In the genomic region with DNA sequence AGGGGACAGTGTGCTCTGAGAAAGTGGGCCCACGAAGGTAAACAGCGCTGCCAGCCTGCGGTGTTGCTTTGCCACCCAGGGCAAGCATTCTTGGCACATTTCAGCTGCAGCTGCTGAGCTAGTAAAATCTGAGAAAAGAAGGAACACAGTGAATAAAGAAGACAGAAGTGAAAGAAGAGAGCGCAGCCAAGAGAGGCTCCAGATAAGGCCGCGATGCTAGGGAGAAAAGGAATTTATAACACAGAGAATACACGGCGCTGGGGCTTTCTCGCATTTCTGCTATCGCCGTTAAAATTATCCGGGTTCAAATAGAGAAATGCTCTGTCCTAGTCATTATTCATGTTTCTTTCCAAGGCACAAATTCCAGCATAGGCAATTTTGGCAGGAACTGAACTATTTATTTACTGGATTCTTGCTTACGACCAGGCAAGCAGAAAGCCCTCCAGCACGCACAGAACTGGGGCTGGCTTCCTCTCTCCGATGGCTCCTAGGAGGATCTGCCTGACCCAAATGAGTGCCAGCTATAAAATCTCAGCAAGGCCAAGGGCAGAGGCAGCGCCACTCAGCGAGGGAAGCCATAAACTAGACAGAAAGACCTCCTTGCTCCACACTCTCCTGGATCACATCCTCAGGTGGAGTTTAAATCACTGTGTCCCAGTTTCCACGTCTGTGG, we compare ENCODE assay signal across 18 cellular contexts.
A peak's percentile ranks its signal among the peaks of the same experiment; 100 is the strongest.
DNase-seq lines count a peak whose midpoint lies in the region; ATAC-seq and TF ChIP-seq lines count a peak whose summit lies in the region.
"Had no signal": no experiment of that assay in that cellular context is flagged by ENCODE, and none has a peak within 500 bp of the region (broad histone marks: within the 10 kb centered on the region; RNA-seq: fewer than 3 reads in every experiment).

No MANE protein-coding gene starts in this region.

- peak overlapping the region; percentile 23 for H3K4me3 ChIP-seq in fibroblast of villous mesenchyme (ENCODE audit: low read depth, low read length)

- no peaks in the 10 kb centered on the region for H3K27me3 Mint-ChIP-seq in WTC11 (ENCODE audit: low read depth)
- no peaks in the 10 kb centered on the region for H3K27me3 Mint-ChIP-seq in nephron (ENCODE audit: low read depth)

- H3K4me3 Mint-ChIP-seq in WTC11, result no peak overlapping the region
- no peak overlapping the region for H3K4me3 Mint-ChIP-seq in nephron
- H3K4me3 Mint-ChIP-seq: effector memory CD8-positive, alpha-beta T cell had no signal

- CTCF ChIA-PET in WTC11 (lab: Charles Lee), result no interaction called here

- peaks cover under 1% of the 10 kb centered on the region; the same call in 1 of the 2 replicates for H3K9me3 Mint-ChIP-seq in WTC11
- no peaks in the 10 kb centered on the region for H3K9me3 Mint-ChIP-seq in nephron
- H3K9me3 Mint-ChIP-seq: effector memory CD8-positive, alpha-beta T cell had no signal

- POLR2A ChIA-PET in WTC11 (lab: Charles Lee), result no interaction called here

- TF ChIP-seq CTCF in WTC11 (IDR thresholded peaks at IDR 0.05) (no peak), fibroblast of villous mesenchyme (IDR thresholded peaks at IDR 0.05; ENCODE audit: insufficient read depth, low read depth, low read length) (no peak), nephron (IDR thresholded peaks at IDR 0.05; ENCODE audit: unreplicated experiment in 3 of 3) (no peak)

- H3K4me1 Mint-ChIP-seq in WTC11 (no peaks in the 10 kb centered on the region; the same call in 1 of the 2 replicates), nephron (peaks cover 12% of the 10 kb centered on the region)

- ATAC-seq in WTC11 (no peak), HG02840 (IDR thresholded peaks at IDR 0.05; ENCODE audit: low FRiP score, unreplicated experiment) (no peak), HG03045 (IDR thresholded peaks at IDR 0.05; ENCODE audit: unreplicated experiment) (no peak)
- ATAC-seq: effector memory CD8-positive, alpha-beta T cell; HepG2 had no signal

- DNase-seq in WTC11 (ENCODE audit: low spot score) (no peak), fibroblast of villous mesenchyme (ENCODE audit: low read depth) (peak; percentile 2), NCI-H446 treated with DMSO at 0.1 percent for 48 hours (lab: John Stamatoyannopoulos, UW) (no peak), germinal center (ENCODE audit: low spot score) (no peak)
- DNase-seq: activated CD4-positive, alpha-beta T cell treated with anti-CD3 and anti-CD28 coated beads, Interleukin-2, amount 50 U/mL, for 4 hours; activated naive CD4-positive, alpha-beta T cell; aorta; BE2C; cerebellar nuclear complex; COR-L47; effector memory CD8-positive, alpha-beta T cell; NCI-H1436; NCI-H748 treated with DMSO at 0.1 percent for 48 hours; SIG-M5 had no signal

- H3K27ac Mint-ChIP-seq in WTC11 (0 out of 2 replicates have a peak overlapping the region, but pooled peaks have one; percentile 63), nephron (peak overlapping the region in 2 of 3 experiments; percentile 57 to 60)
- H3K27ac Mint-ChIP-seq: effector memory CD8-positive, alpha-beta T cell had no signal

- no peaks in the 10 kb centered on the region for H3K36me3 Mint-ChIP-seq in WTC11
- H3K36me3 Mint-ChIP-seq in nephron (ENCODE audit: low read depth), result no peaks in the 10 kb centered on the region

TF ChIP-seq in WTC11, 78 proteins besides CTCF, POLR2A, EP300 and RAD21:
- TF ChIP-seq, protein P1, sequence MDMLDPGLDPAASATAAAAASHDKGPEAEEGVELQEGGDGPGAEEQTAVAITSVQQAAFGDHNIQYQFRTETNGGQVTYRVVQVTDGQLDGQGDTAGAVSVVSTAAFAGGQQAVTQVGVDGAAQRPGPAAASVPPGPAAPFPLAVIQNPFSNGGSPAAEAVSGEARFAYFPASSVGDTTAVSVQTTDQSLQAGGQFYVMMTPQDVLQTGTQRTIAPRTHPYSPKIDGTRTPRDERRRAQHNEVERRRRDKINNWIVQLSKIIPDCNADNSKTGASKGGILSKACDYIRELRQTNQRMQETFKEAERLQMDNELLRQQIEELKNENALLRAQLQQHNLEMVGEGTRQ (CRISPR knock-in tag; IDR thresholded peaks at IDR 0.05), result no peak
- TF ChIP-seq, protein P2, sequence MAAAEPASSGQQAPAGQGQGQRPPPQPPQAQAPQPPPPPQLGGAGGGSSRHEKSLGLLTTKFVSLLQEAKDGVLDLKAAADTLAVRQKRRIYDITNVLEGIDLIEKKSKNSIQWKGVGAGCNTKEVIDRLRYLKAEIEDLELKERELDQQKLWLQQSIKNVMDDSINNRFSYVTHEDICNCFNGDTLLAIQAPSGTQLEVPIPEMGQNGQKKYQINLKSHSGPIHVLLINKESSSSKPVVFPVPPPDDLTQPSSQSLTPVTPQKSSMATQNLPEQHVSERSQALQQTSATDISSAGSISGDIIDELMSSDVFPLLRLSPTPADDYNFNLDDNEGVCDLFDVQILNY (CRISPR knock-in tag; IDR thresholded peaks at IDR 0.05), result no peak
- TF ChIP-seq, protein P3, sequence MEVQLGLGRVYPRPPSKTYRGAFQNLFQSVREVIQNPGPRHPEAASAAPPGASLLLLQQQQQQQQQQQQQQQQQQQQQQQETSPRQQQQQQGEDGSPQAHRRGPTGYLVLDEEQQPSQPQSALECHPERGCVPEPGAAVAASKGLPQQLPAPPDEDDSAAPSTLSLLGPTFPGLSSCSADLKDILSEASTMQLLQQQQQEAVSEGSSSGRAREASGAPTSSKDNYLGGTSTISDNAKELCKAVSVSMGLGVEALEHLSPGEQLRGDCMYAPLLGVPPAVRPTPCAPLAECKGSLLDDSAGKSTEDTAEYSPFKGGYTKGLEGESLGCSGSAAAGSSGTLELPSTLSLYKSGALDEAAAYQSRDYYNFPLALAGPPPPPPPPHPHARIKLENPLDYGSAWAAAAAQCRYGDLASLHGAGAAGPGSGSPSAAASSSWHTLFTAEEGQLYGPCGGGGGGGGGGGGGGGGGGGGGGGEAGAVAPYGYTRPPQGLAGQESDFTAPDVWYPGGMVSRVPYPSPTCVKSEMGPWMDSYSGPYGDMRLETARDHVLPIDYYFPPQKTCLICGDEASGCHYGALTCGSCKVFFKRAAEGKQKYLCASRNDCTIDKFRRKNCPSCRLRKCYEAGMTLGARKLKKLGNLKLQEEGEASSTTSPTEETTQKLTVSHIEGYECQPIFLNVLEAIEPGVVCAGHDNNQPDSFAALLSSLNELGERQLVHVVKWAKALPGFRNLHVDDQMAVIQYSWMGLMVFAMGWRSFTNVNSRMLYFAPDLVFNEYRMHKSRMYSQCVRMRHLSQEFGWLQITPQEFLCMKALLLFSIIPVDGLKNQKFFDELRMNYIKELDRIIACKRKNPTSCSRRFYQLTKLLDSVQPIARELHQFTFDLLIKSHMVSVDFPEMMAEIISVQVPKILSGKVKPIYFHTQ (CRISPR knock-in tag; IDR thresholded peaks at IDR 0.05), result no peak
- TF ChIP-seq ATF1 (CRISPR knock-in tag; IDR thresholded peaks at IDR 0.05), result no peak
- no peak for TF ChIP-seq PRRX2 (CRISPR knock-in tag; IDR thresholded peaks at IDR 0.05)
- TF ChIP-seq ZBTB21 (CRISPR knock-in tag; IDR thresholded peaks at IDR 0.05; ENCODE audit: borderline replicate concordance), result no peak
- TF ChIP-seq, protein P4, sequence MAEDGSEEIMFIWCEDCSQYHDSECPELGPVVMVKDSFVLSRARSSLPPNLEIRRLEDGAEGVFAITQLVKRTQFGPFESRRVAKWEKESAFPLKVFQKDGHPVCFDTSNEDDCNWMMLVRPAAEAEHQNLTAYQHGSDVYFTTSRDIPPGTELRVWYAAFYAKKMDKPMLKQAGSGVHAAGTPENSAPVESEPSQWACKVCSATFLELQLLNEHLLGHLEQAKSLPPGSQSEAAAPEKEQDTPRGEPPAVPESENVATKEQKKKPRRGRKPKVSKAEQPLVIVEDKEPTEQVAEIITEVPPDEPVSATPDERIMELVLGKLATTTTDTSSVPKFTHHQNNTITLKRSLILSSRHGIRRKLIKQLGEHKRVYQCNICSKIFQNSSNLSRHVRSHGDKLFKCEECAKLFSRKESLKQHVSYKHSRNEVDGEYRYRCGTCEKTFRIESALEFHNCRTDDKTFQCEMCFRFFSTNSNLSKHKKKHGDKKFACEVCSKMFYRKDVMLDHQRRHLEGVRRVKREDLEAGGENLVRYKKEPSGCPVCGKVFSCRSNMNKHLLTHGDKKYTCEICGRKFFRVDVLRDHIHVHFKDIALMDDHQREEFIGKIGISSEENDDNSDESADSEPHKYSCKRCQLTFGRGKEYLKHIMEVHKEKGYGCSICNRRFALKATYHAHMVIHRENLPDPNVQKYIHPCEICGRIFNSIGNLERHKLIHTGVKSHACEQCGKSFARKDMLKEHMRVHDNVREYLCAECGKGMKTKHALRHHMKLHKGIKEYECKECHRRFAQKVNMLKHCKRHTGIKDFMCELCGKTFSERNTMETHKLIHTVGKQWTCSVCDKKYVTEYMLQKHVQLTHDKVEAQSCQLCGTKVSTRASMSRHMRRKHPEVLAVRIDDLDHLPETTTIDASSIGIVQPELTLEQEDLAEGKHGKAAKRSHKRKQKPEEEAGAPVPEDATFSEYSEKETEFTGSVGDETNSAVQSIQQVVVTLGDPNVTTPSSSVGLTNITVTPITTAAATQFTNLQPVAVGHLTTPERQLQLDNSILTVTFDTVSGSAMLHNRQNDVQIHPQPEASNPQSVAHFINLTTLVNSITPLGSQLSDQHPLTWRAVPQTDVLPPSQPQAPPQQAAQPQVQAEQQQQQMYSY (CRISPR knock-in tag; IDR thresholded peaks at IDR 0.05), result no peak
- TF ChIP-seq ZNF232 (CRISPR knock-in tag; IDR thresholded peaks at IDR 0.05), result no peak
- no peak for TF ChIP-seq FOXJ3 (CRISPR knock-in tag; IDR thresholded peaks at IDR 0.05; ENCODE audit: borderline replicate concordance)
- TF ChIP-seq RELA (CRISPR knock-in tag; IDR thresholded peaks at IDR 0.05; ENCODE audit: borderline replicate concordance), result no peak
- no peak for TF ChIP-seq OVOL2 (CRISPR knock-in tag; IDR thresholded peaks at IDR 0.05; ENCODE audit: borderline replicate concordance)
TF ChIP-seq in WTC11: peak in this region for 0.
